ENCODE assay signal across 9 cellular contexts in genomic region chr16:82061861-82062525, GRCh38. TPM values are rescaled to one million over a fixed set of nuclear protein-coding genes. Genes with fewer than 3 reads are reported as not detected.
DNase-seq lines count a peak whose midpoint lies in the region; ATAC-seq, FAIRE-seq and TF ChIP-seq lines count a peak whose summit lies in the region.
"Had no signal": no experiment of that assay in that cellular context is flagged by ENCODE, and none has a peak within 500 bp of the region (broad histone marks: within the 10 kb centered on the region; RNA-seq: fewer than 3 reads in every experiment).

No MANE protein-coding gene starts in this region.

- H3K9ac ChIP-seq in astrocyte (ENCODE audit: low read length), result no peak overlapping the region

- H2AFZ ChIP-seq in astrocyte (ENCODE audit: low read depth, low read length), result no peak overlapping the region

- WGBS in lung, 2 donors, result 32 to 44% methylated on average over 5 of the region's 5 CpGs

- no peaks in the 10 kb centered on the region for H3K79me2 ChIP-seq in astrocyte (ENCODE audit: insufficient read depth, low read length)

- no peaks in the 10 kb centered on the region for H3K9me3 Mint-ChIP-seq in astrocyte (ENCODE audit: unreplicated experiment)

- no peaks in the 10 kb centered on the region for H3K27me3 ChIP-seq in astrocyte (ENCODE audit: insufficient read depth, low read length)
- H3K27me3 ChIP-seq in lung (ENCODE audit: control insufficient read depth, insufficient read depth), result no peaks in the 10 kb centered on the region
- H3K27me3 ChIP-seq in MG63, result no peaks in the 10 kb centered on the region

- H3K27ac ChIP-seq in astrocyte (ENCODE audit: low read depth, low read length) (no peak overlapping the region), lung (ENCODE audit: low read depth in 1 of 2, low read length in 1 of 2) (peak overlapping the region in 1 of 2 donors; percentile 63)

- no peaks in the 10 kb centered on the region for H3K4me1 ChIP-seq in astrocyte (ENCODE audit: insufficient read depth, low read length)
- peaks cover 0 to 8% of the 10 kb centered on the region in 2 donors for H3K4me1 ChIP-seq in lung (ENCODE audit: control insufficient read depth in 2 of 2, insufficient read depth in 2 of 2, low read length in 2 of 2)

- no peaks in the 10 kb centered on the region for H3K36me3 Mint-ChIP-seq in astrocyte (ENCODE audit: low read depth, unreplicated experiment)

- no peak overlapping the region for H3K27ac Mint-ChIP-seq in astrocyte (ENCODE audit: unreplicated experiment)

- FAIRE-seq in D721Med (lab: Jason Lieb, UNC), result no peak
- FAIRE-seq in HTR-8/SVneo (lab: Jason Lieb, UNC), result peak; percentile 71
- FAIRE-seq in astrocyte (lab: Jason Lieb, UNC), result no peak
- FAIRE-seq: islet of Langerhans had no signal

- H3K36me3 ChIP-seq in astrocyte (ENCODE audit: insufficient read depth, low read length), result no peaks in the 10 kb centered on the region
- no peaks in the 10 kb centered on the region for H3K36me3 ChIP-seq in lung (ENCODE audit: control insufficient read depth in 2 of 2, insufficient read depth in 2 of 2, low read length in 2 of 2)
- no peaks in the 10 kb centered on the region for H3K36me3 ChIP-seq in MG63

- no peaks in the 10 kb centered on the region for H3K9me3 ChIP-seq in astrocyte (ENCODE audit: insufficient read depth, low read depth, low read length)
- no peaks in the 10 kb centered on the region for H3K9me3 ChIP-seq in lung (ENCODE audit: control insufficient read depth in 2 of 2, insufficient read depth in 1 of 2, low read length in 1 of 2)
- H3K9me3 ChIP-seq in MG63, result no peaks in the 10 kb centered on the region

- peak; percentile 45 for ATAC-seq in lung (ENCODE audit: insufficient read depth, low FRiP score)
- ATAC-seq in GM18520 (IDR thresholded peaks at IDR 0.05; ENCODE audit: unreplicated experiment), result no peak
- ATAC-seq in HG02973 (IDR thresholded peaks at IDR 0.05; ENCODE audit: unreplicated experiment), result no peak

- no peak overlapping the region for H3K4me3 ChIP-seq in astrocyte (ENCODE audit: insufficient read depth, low read depth, low read length)
- H3K4me3 ChIP-seq in lung, result no peak overlapping the region
- H3K4me3 ChIP-seq in MG63, result no peak overlapping the region

- H3K4me1 Mint-ChIP-seq in astrocyte (ENCODE audit: low read depth, unreplicated experiment), result no peaks in the 10 kb centered on the region

- H3K4me3 Mint-ChIP-seq in astrocyte (ENCODE audit: unreplicated experiment), result no peak overlapping the region

- TF ChIP-seq CTCF in D721Med (IDR thresholded peaks at IDR 0.05; ENCODE audit: insufficient read depth, missing control alignments) (peak; percentile 37), astrocyte (IDR thresholded peaks at IDR 0.05; ENCODE audit: insufficient read depth, low read depth, low read length) (peak; percentile 57), lung (IDR thresholded peaks at IDR 0.05; ENCODE audit: control extremely low read depth, extremely low read depth) (peak; percentile 10)

- H3K27me3 Mint-ChIP-seq in astrocyte (ENCODE audit: low read depth, unreplicated experiment), result peaks cover 24% of the 10 kb centered on the region

- no peak overlapping the region for H3K4me2 ChIP-seq in astrocyte (ENCODE audit: low read length)

- no peaks in the 10 kb centered on the region for H4K20me1 ChIP-seq in astrocyte (ENCODE audit: insufficient read depth, low read length)

- DNase-seq in D721Med (ENCODE audit: insufficient read length, low spot score) (no peak), HTR-8/SVneo (ENCODE audit: insufficient read length, low spot score) (peak; percentile 55), astrocyte (ENCODE audit: low read depth) (no peak), lung (ENCODE audit: low spot score) (no peak), OCI-M2 (lab: John Stamatoyannopoulos, UW; ENCODE audit: unreplicated experiment) (no peak), MG63 (no peak)

RNA-seq across cellular contexts. Expression of gene HSD17B2, which starts 26.9 kb away (rescaled TPM):
- 0.20 TPM in 1 of 2 replicates, not detected in the other for total RNA-seq in astrocyte
- 1 to 10 TPM; 2.7 to 3.3 TPM for total RNA-seq in lung
- polyA plus RNA-seq in lung, result 1 to 10 TPM; 3.0 to 6.2 TPM
- total RNA-seq in MG63 (2014; rRNA removed; shearing (Covaris generic); ENCODE audit: low replicate concordance), result 1.9 and 7.0 TPM in 2 replicates

RNA-seq across cellular contexts. Expression of gene SDR42E1, which starts 50.7 kb away (rescaled TPM):
- not detected in 2 replicates for total RNA-seq in astrocyte
- 1 to 10 TPM; 5.7 to 9.5 TPM for total RNA-seq in lung
- 1 to 10 TPM; 1.2 to 2.3 TPM for polyA plus RNA-seq in lung
- 1.2 and 2.7 TPM in 2 replicates for total RNA-seq in MG63 (2014; rRNA removed; shearing (Covaris generic); ENCODE audit: low replicate concordance)
